17 cellular contexts compared by ENCODE assay signal in the genomic region with DNA sequence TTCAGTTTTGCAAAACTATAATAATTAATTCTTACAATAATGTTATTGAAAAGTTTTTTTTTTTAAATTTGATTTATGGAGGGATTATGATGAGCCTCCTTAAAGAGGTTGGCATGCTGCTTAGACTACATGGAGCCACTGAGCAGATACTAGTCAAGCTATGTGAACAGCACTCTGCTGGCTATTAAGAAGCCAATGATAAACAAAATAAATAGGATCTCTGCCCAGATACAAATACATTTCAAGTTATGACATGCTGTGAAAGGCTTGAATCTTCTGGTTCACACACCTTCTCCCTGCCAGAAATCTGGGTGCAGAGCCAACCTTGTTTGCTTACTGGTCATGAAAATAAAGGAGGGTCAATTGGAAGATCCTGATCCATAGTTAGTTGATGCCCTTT.
"Had no signal": no experiment of that assay in that cellular context is flagged by ENCODE, and none has a peak within 500 bp of the region (broad histone marks: within the 10 kb centered on the region; RNA-seq: fewer than 3 reads in every experiment).

No MANE protein-coding gene starts in this region.

- H3K4me3 ChIP-seq: body of pancreas, dorsolateral prefrontal cortex, left lung, thyroid gland had no signal

- H3K27me3 ChIP-seq: body of pancreas, dorsolateral prefrontal cortex, left lung, thyroid gland had no signal

- H3K36me3 ChIP-seq: left lung, thyroid gland had no signal

- DNase-seq: activated B cell treated with CpG ODN at 0.5 μM for 24 hours; activated CD4-positive, alpha-beta T cell treated with anti-CD3 and anti-CD28 coated beads for 4 hours; activated CD8-positive, alpha-beta T cell treated with anti-CD3 and anti-CD28 coated beads for 36 hours; activated naive CD4-positive, alpha-beta T cell treated with Interleukin-2 at 50 U/mL for 16 hours; activated naive CD8-positive, alpha-beta T cell treated with anti-CD3 and anti-CD28 coated beads, Interleukin-2, amount 10 ng/mL, durations not matched to agents 7 days and 5 days; activated T-cell treated with anti-CD3 and anti-CD28 coated beads, Interleukin-2, amount 50 U/mL, for 1 hour; amygdala; body of pancreas; central memory CD4-positive, alpha-beta T cell; dorsolateral prefrontal cortex; left lung; occipital lobe; posterior cingulate gyrus; retina; stimulated activated CD8-positive, alpha-beta memory T cell treated with anti-CD3 and anti-CD28 coated beads, Interleukin-4, amount 100 ng/mL, for 48 hours; stimulated activated naive CD4-positive, alpha-beta T cell; thyroid gland had no signal

- H3K4me1 ChIP-seq: body of pancreas, left lung, thyroid gland had no signal

- H3K27ac ChIP-seq: body of pancreas, dorsolateral prefrontal cortex, left lung, thyroid gland had no signal

- H3K9me3 ChIP-seq: body of pancreas, thyroid gland had no signal
